Comparison of ENCODE assay signal across 2 cellular contexts in genomic region chr9:127714916-127715442, GRCh38.
TF ChIP-seq lines count a peak whose summit lies in the region.

No MANE protein-coding gene starts in this region.

TF ChIP-seq in GM12891, 5 proteins besides CTCF, POLR2A, EP300 and RAD21:
- TF ChIP-seq POU2F2 (IDR thresholded peaks at IDR 0.05; ENCODE audit: low read depth, low read length) (no peak), TAF1 (IDR thresholded peaks at IDR 0.05; ENCODE audit: low read depth, low read length) (no peak), POLR2AphosphoS5 (IDR thresholded peaks at IDR 0.05; ENCODE audit: low read depth, low read length) (no peak), SPI1 (IDR thresholded peaks at IDR 0.05; ENCODE audit: low read depth, low read length) (no peak), PAX5 (IDR thresholded peaks at IDR 0.05; ENCODE audit: insufficient read depth, low read length, severe bottlenecking) (no peak)

TF ChIP-seq in K562, 482 proteins besides CTCF, POLR2A, EP300 and RAD21:
- TF ChIP-seq BHLHE40 (IDR thresholded peaks at IDR 0.05; ENCODE audit: low read length) (peak; percentile 46; the same call in 1 of the 2 replicates), SIN3B (IDR thresholded peaks at IDR 0.05; ENCODE audit: low read depth) (no peak), THRA (IDR thresholded peaks at IDR 0.05) (no peak), ZNF511 (CRISPR knock-in tag; IDR thresholded peaks at IDR 0.05) (0 out of 2 replicates have a peak, but pooled peaks have one; percentile 14), EGR1 (conservative IDR thresholded peaks at IDR 0.05) (0 out of 2 replicates have a peak, but pooled peaks have one; percentile 14), ZEB2 (IDR thresholded peaks at IDR 0.05) (no peak), BCOR (IDR thresholded peaks at IDR 0.05) (peak; percentile 27; the same call in 1 of the 2 replicates), ZNF395 (CRISPR knock-in tag; IDR thresholded peaks at IDR 0.05) (peak; percentile 23; the same call in 1 of the 2 replicates), HNRNPL (IDR thresholded peaks at IDR 0.05; ENCODE audit: low read depth, low read length) (peak; percentile 85), HMGXB4 (CRISPR knock-in tag; IDR thresholded peaks at IDR 0.05) (peak; percentile 41; the same call in 1 of the 2 replicates), ZBTB7A (IDR thresholded peaks at IDR 0.05; ENCODE audit: borderline replicate concordance, control insufficient read depth, low read depth, low read length) (peak; percentile 56; the same call in 1 of the 2 replicates), ZBED1 (IDR thresholded peaks at IDR 0.05) (peak; percentile 37; the same call in 1 of the 2 replicates), STAT6 (CRISPR knock-in tag; IDR thresholded peaks at IDR 0.05) (0 out of 2 replicates have a peak, but pooled peaks have one; percentile 44), BRCA1 (IDR thresholded peaks at IDR 0.05) (no peak), BRCA1 (CRISPR knock-in tag; IDR thresholded peaks at IDR 0.05) (0 out of 2 replicates have a peak, but pooled peaks have one; percentile 36), RBM22 (IDR thresholded peaks at IDR 0.05; ENCODE audit: low read depth, low read length, poor library complexity, severe bottlenecking) (no peak), ZC3H4 (CRISPR knock-in tag; IDR thresholded peaks at IDR 0.05; ENCODE audit: borderline replicate concordance) (peak; percentile 63; the same call in 1 of the 2 replicates)
TF ChIP-seq in K562: peak in this region for 12.
